1 cellular context compared by ENCODE assay signal in the genomic region with DNA sequence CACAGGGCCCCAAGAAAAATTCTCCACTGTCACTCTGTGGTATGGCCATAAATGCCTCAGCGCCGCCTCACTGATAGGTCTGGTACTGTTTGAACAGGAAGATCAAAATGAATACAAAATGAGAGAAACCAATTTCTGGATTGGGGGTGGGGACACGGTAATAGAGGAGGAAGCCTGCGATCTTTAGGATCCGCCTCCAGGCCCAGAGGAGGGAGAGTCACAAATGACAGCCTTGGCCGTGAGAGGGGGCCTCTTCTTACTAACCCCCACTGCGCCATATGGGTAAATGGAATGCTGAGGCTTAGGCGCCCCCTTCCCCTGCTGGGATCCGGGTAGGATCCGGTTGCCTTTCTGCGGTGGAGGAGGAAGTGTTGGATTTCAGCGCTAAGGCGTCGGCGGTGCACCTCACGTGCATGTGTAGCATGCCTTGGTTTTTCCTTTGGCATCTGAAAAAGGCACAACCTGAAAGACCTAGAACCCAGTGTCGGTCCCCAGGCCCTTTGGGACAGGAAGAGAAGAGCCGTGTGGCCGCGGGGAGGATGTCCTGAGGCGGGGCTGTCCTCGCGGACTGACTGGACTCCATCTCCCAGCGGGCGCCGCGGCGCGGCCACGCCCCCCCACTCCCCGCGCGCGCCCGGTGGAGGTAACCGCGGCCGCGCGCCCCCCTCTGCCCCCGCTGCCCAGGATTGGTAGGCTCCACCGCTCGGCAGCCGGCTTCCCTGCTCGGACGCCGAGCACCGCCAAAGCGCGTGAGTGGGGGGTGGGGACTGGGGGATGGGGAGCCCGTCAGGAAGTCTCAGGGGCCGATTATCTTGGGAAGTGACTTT.
TF ChIP-seq lines count a peak whose summit lies in the region.

No MANE protein-coding gene starts in this region.

TF ChIP-seq in HepG2, 621 proteins besides CTCF, POLR2A, EP300 and RAD21 (continued from another document and continues in another):
- TF ChIP-seq, protein P1, sequence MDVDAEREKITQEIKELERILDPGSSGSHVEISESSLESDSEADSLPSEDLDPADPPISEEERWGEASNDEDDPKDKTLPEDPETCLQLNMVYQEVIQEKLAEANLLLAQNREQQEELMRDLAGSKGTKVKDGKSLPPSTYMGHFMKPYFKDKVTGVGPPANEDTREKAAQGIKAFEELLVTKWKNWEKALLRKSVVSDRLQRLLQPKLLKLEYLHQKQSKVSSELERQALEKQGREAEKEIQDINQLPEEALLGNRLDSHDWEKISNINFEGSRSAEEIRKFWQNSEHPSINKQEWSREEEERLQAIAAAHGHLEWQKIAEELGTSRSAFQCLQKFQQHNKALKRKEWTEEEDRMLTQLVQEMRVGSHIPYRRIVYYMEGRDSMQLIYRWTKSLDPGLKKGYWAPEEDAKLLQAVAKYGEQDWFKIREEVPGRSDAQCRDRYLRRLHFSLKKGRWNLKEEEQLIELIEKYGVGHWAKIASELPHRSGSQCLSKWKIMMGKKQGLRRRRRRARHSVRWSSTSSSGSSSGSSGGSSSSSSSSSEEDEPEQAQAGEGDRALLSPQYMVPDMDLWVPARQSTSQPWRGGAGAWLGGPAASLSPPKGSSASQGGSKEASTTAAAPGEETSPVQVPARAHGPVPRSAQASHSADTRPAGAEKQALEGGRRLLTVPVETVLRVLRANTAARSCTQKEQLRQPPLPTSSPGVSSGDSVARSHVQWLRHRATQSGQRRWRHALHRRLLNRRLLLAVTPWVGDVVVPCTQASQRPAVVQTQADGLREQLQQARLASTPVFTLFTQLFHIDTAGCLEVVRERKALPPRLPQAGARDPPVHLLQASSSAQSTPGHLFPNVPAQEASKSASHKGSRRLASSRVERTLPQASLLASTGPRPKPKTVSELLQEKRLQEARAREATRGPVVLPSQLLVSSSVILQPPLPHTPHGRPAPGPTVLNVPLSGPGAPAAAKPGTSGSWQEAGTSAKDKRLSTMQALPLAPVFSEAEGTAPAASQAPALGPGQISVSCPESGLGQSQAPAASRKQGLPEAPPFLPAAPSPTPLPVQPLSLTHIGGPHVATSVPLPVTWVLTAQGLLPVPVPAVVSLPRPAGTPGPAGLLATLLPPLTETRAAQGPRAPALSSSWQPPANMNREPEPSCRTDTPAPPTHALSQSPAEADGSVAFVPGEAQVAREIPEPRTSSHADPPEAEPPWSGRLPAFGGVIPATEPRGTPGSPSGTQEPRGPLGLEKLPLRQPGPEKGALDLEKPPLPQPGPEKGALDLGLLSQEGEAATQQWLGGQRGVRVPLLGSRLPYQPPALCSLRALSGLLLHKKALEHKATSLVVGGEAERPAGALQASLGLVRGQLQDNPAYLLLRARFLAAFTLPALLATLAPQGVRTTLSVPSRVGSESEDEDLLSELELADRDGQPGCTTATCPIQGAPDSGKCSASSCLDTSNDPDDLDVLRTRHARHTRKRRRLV (CRISPR knock-in tag; IDR thresholded peaks at IDR 0.05) = peak; percentile 95
- TF ChIP-seq ZBTB42 (CRISPR knock-in tag; IDR thresholded peaks at IDR 0.05) = no peak
- no peak for TF ChIP-seq ZXDC (CRISPR knock-in tag; IDR thresholded peaks at IDR 0.05)
- TF ChIP-seq ZNF737 (CRISPR knock-in tag; IDR thresholded peaks at IDR 0.05; ENCODE audit: borderline replicate concordance) = no peak
- TF ChIP-seq ZNF121 (CRISPR knock-in tag; IDR thresholded peaks at IDR 0.05) = no peak
- TF ChIP-seq ZNF17 (CRISPR knock-in tag; IDR thresholded peaks at IDR 0.05) = no peak
- TF ChIP-seq PHF8 (CRISPR knock-in tag; IDR thresholded peaks at IDR 0.05) = peak; percentile 61
- no peak for TF ChIP-seq PCBP2 (optimal IDR thresholded peaks at IDR 0.05; ENCODE audit: low read depth, low read length, poor library complexity, severe bottlenecking)
- no peak for TF ChIP-seq RORA (CRISPR knock-in tag; IDR thresholded peaks at IDR 0.05)
- TF ChIP-seq, protein P2, sequence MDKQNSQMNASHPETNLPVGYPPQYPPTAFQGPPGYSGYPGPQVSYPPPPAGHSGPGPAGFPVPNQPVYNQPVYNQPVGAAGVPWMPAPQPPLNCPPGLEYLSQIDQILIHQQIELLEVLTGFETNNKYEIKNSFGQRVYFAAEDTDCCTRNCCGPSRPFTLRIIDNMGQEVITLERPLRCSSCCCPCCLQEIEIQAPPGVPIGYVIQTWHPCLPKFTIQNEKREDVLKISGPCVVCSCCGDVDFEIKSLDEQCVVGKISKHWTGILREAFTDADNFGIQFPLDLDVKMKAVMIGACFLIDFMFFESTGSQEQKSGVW (CRISPR knock-in tag; IDR thresholded peaks at IDR 0.05; ENCODE audit: borderline replicate concordance) = no peak
- no peak for TF ChIP-seq ZNF720 (CRISPR knock-in tag; IDR thresholded peaks at IDR 0.05)
- TF ChIP-seq, protein P3, sequence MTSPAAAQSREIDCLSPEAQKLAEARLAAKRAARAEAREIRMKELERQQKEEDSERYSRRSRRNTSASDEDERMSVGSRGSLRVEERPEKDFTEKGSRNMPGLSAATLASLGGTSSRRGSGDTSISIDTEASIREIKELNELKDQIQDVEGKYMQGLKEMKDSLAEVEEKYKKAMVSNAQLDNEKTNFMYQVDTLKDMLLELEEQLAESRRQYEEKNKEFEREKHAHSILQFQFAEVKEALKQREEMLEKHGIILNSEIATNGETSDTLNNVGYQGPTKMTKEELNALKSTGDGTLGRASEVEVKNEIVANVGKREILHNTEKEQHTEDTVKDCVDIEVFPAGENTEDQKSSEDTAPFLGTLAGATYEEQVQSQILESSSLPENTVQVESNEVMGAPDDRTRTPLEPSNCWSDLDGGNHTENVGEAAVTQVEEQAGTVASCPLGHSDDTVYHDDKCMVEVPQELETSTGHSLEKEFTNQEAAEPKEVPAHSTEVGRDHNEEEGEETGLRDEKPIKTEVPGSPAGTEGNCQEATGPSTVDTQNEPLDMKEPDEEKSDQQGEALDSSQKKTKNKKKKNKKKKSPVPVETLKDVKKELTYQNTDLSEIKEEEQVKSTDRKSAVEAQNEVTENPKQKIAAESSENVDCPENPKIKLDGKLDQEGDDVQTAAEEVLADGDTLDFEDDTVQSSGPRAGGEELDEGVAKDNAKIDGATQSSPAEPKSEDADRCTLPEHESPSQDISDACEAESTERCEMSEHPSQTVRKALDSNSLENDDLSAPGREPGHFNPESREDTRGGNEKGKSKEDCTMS (CRISPR knock-in tag; conservative IDR thresholded peaks at IDR 0.05) = no peak
- TF ChIP-seq ZNF292 (CRISPR knock-in tag; IDR thresholded peaks at IDR 0.05; ENCODE audit: borderline replicate concordance, low read depth) = no peak
- 0 out of 2 replicates have a peak, but pooled peaks have one; percentile 21 for TF ChIP-seq ZIK1 (CRISPR knock-in tag; IDR thresholded peaks at IDR 0.05; ENCODE audit: borderline replicate concordance, low read depth)
- TF ChIP-seq RAD51 (IDR thresholded peaks at IDR 0.05; ENCODE audit: borderline replicate concordance) = no peak
- TF ChIP-seq, protein P4, sequence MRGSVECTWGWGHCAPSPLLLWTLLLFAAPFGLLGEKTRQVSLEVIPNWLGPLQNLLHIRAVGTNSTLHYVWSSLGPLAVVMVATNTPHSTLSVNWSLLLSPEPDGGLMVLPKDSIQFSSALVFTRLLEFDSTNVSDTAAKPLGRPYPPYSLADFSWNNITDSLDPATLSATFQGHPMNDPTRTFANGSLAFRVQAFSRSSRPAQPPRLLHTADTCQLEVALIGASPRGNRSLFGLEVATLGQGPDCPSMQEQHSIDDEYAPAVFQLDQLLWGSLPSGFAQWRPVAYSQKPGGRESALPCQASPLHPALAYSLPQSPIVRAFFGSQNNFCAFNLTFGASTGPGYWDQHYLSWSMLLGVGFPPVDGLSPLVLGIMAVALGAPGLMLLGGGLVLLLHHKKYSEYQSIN (CRISPR knock-in tag; IDR thresholded peaks at IDR 0.05; ENCODE audit: borderline replicate concordance) = no peak
- TF ChIP-seq FOXM1 (CRISPR knock-in tag; IDR thresholded peaks at IDR 0.05) = no peak
- no peak for TF ChIP-seq ZNF576 (CRISPR knock-in tag; IDR thresholded peaks at IDR 0.05)
- no peak for TF ChIP-seq ZNF354B (CRISPR knock-in tag; IDR thresholded peaks at IDR 0.05)
- TF ChIP-seq MEIS1 (CRISPR knock-in tag; IDR thresholded peaks at IDR 0.05; ENCODE audit: borderline replicate concordance) = 0 out of 2 replicates have a peak, but pooled peaks have one; percentile 6
- TF ChIP-seq KMT2A (CRISPR knock-in tag; IDR thresholded peaks at IDR 0.05) = no peak; the same call in 1 of the 2 replicates
- TF ChIP-seq RFX1 (IDR thresholded peaks at IDR 0.05) = no peak
- TF ChIP-seq ZNF335 (CRISPR knock-in tag; IDR thresholded peaks at IDR 0.05) = no peak
- no peak for TF ChIP-seq SMAD1 (CRISPR knock-in tag; IDR thresholded peaks at IDR 0.05; ENCODE audit: borderline replicate concordance, low read depth)
- no peak; the same call in 1 of the 2 replicates for TF ChIP-seq ZFP90 (CRISPR knock-in tag; IDR thresholded peaks at IDR 0.05; ENCODE audit: borderline replicate concordance)
- TF ChIP-seq TEAD3 (CRISPR knock-in tag; optimal IDR thresholded peaks at IDR 0.05; ENCODE audit: borderline replicate concordance) = peak; percentile 17
- no peak for TF ChIP-seq CCAR2 (optimal IDR thresholded peaks at IDR 0.05; ENCODE audit: low read depth, low read length)
- TF ChIP-seq ZFP36 (IDR thresholded peaks at IDR 0.05; ENCODE audit: borderline replicate concordance, low read depth, low read length, partially characterized antibody) = no peak
- no peak for TF ChIP-seq YY1 (IDR thresholded peaks at IDR 0.05; ENCODE audit: insufficient read depth, insufficient replicate concordance, low read depth, low read length)
- TF ChIP-seq, protein P5, sequence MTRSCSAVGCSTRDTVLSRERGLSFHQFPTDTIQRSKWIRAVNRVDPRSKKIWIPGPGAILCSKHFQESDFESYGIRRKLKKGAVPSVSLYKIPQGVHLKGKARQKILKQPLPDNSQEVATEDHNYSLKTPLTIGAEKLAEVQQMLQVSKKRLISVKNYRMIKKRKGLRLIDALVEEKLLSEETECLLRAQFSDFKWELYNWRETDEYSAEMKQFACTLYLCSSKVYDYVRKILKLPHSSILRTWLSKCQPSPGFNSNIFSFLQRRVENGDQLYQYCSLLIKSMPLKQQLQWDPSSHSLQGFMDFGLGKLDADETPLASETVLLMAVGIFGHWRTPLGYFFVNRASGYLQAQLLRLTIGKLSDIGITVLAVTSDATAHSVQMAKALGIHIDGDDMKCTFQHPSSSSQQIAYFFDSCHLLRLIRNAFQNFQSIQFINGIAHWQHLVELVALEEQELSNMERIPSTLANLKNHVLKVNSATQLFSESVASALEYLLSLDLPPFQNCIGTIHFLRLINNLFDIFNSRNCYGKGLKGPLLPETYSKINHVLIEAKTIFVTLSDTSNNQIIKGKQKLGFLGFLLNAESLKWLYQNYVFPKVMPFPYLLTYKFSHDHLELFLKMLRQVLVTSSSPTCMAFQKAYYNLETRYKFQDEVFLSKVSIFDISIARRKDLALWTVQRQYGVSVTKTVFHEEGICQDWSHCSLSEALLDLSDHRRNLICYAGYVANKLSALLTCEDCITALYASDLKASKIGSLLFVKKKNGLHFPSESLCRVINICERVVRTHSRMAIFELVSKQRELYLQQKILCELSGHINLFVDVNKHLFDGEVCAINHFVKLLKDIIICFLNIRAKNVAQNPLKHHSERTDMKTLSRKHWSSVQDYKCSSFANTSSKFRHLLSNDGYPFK (CRISPR knock-in tag; IDR thresholded peaks at IDR 0.05; ENCODE audit: borderline replicate concordance) = no peak; the same call in 1 of the 2 replicates
- peak; percentile 91 for TF ChIP-seq KDM2A (CRISPR knock-in tag; IDR thresholded peaks at IDR 0.05; ENCODE audit: borderline replicate concordance, low read depth)
- no peak for TF ChIP-seq ZNF589 (CRISPR knock-in tag; conservative IDR thresholded peaks at IDR 0.05)
- no peak for TF ChIP-seq EHMT2 (IDR thresholded peaks at IDR 0.05; ENCODE audit: borderline replicate concordance, low read depth, low read length)
- TF ChIP-seq, protein P6, sequence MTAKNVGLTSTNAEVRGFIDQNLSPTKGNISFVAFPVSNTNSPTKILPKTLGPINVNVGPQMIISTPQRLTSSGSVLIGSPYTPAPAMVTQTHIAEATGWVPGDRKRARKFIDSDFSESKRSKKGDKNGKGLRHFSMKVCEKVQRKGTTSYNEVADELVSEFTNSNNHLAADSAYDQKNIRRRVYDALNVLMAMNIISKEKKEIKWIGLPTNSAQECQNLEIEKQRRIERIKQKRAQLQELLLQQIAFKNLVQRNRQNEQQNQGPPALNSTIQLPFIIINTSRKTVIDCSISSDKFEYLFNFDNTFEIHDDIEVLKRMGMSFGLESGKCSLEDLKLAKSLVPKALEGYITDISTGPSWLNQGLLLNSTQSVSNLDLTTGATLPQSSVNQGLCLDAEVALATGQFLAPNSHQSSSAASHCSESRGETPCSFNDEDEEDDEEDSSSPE (CRISPR knock-in tag; IDR thresholded peaks at IDR 0.05) = no peak
- peak; percentile 36; the same call in 1 of the 2 replicates for TF ChIP-seq TCF7 (IDR thresholded peaks at IDR 0.05; ENCODE audit: low read depth)
- TF ChIP-seq ZEB1 (IDR thresholded peaks at IDR 0.05; ENCODE audit: insufficient replicate concordance, low read depth) = no peak
- TF ChIP-seq AKAP8 (CRISPR knock-in tag; IDR thresholded peaks at IDR 0.05) = no peak
- no peak for TF ChIP-seq ZNF780A (CRISPR knock-in tag; IDR thresholded peaks at IDR 0.05)
- TF ChIP-seq CENPX (CRISPR knock-in tag; IDR thresholded peaks at IDR 0.05) = no peak
- no peak for TF ChIP-seq KLF15 (CRISPR knock-in tag; IDR thresholded peaks at IDR 0.05; ENCODE audit: borderline replicate concordance)
- no peak for TF ChIP-seq ZMYM3 (CRISPR knock-in tag; IDR thresholded peaks at IDR 0.05)
- no peak for TF ChIP-seq ZSCAN12 (CRISPR knock-in tag; IDR thresholded peaks at IDR 0.05)
- no peak; the same call in 1 of the 2 replicates for TF ChIP-seq ETV6 (CRISPR knock-in tag; conservative IDR thresholded peaks at IDR 0.05)
